Comparison of ENCODE assay signal across 8 cellular contexts in genomic region chr6:108559884-108560462, GRCh38. TPM values are rescaled to one million over a fixed set of nuclear protein-coding genes. Genes with fewer than 3 reads are reported as not detected.
DNase-seq lines count a peak whose midpoint lies in the region; ATAC-seq and TF ChIP-seq lines count a peak whose summit lies in the region.

No MANE protein-coding gene starts in this region.

- H3K27ac Mint-ChIP-seq in activated T-helper 2 cell treated with anti-CD3 and anti-CD28 coated beads, Interferon-gamma antibody, Interleukin-2, Interleukin-4, amounts not matched to agents 10 μg/mL and 5 μg/mL and 100 μg/mL, durations not matched to agents 14 hours and 24 hours and 36 hours: peak overlapping the region; percentile 38
- H3K27ac Mint-ChIP-seq in neural crest cell (ENCODE audit: unreplicated experiment): peak overlapping the region; percentile 86

- H3K4me3 ChIP-seq in HAP-1 (peak overlapping the region; percentile 84), fibroblast of villous mesenchyme (ENCODE audit: low read depth, low read length) (peak overlapping the region; percentile 94)

- peaks cover 35% of the 10 kb centered on the region for H3K27me3 Mint-ChIP-seq in activated T-helper 2 cell treated with anti-CD3 and anti-CD28 coated beads, Interferon-gamma antibody, Interleukin-2, Interleukin-4, amounts not matched to agents 10 μg/mL and 5 μg/mL and 100 μg/mL, durations not matched to agents 14 hours and 24 hours and 36 hours (ENCODE audit: low read depth)
- H3K27me3 Mint-ChIP-seq in neural crest cell (ENCODE audit: low read depth): peaks cover 45% of the 10 kb centered on the region

- intact Hi-C loops in activated T-helper 2 cell treated with anti-CD3 and anti-CD28 coated beads, Interferon-gamma antibody, Interleukin-2, Interleukin-4, amounts not matched to agents 10 μg/mL and 5 μg/mL and 100 μg/mL, durations not matched to agents 14 hours and 24 hours and 36 hours (cut with micrococcal nuclease): loop anchor here (2.0 to 5.0 kb wide), 7 partner anchors 177 to 1131 kb away; partner anchors contain the start of genes AK9, ARMC2, CD164 and FIG4

- TF ChIP-seq CTCF in fibroblast of villous mesenchyme (IDR thresholded peaks at IDR 0.05; ENCODE audit: insufficient read depth, low read depth, low read length): no peak
- no peak for TF ChIP-seq CTCF in neural crest cell (conservative IDR thresholded peaks at IDR 0.05)
- no peak for TF ChIP-seq CTCF in GM10248 (IDR thresholded peaks at IDR 0.05; ENCODE audit: control extremely low read depth, extremely low read depth, low read depth, missing control alignments)

- peaks cover 22% of the 10 kb centered on the region for H3K36me3 ChIP-seq in HAP-1 (replicated peaks)

- CTCF ChIA-PET in GM10248 (lab: Yijun Ruan, JAX): interaction anchor here (0.8 to 1.0 kb wide), 2 partner anchors 81 to 513 kb away, joined by 3 read pairs; no protein-coding TSS in a partner anchor

- H3K4me1 ChIP-seq in HAP-1: peaks cover 16% of the 10 kb centered on the region

- peaks cover 15% of the 10 kb centered on the region for H3K36me3 Mint-ChIP-seq in activated T-helper 2 cell treated with anti-CD3 and anti-CD28 coated beads, Interferon-gamma antibody, Interleukin-2, Interleukin-4, amounts not matched to agents 10 μg/mL and 5 μg/mL and 100 μg/mL, durations not matched to agents 14 hours and 24 hours and 36 hours (ENCODE audit: low read depth)
- peaks cover 4% of the 10 kb centered on the region for H3K36me3 Mint-ChIP-seq in neural crest cell (ENCODE audit: low read depth)

- H3K4me1 Mint-ChIP-seq in activated T-helper 2 cell treated with anti-CD3 and anti-CD28 coated beads, Interferon-gamma antibody, Interleukin-2, Interleukin-4, amounts not matched to agents 10 μg/mL and 5 μg/mL and 100 μg/mL, durations not matched to agents 14 hours and 24 hours and 36 hours (ENCODE audit: low read depth): peaks cover 28% of the 10 kb centered on the region
- peaks cover 40% of the 10 kb centered on the region for H3K4me1 Mint-ChIP-seq in neural crest cell

- in situ Hi-C loops in HAP-1 (cut with MboI; ENCODE audit: low sequenced_read_pairs): no loop called here

- ATAC-seq in GM19395 (IDR thresholded peaks at IDR 0.05; ENCODE audit: unreplicated experiment): no peak

- DNase-seq in EH (ENCODE audit: low read depth): peak; percentile 82
- DNase-seq in HAP-1 (ENCODE audit: low spot score in 2 of 2): peak; percentile 43 to 80
- peak; percentile 79 for DNase-seq in NCI-H2227 (lab: John Stamatoyannopoulos, UW; ENCODE audit: unreplicated experiment)
- no peak for DNase-seq in activated T-helper 2 cell treated with anti-CD3 and anti-CD28 coated beads, Interferon-gamma antibody, Interleukin-2, Interleukin-4, amounts not matched to agents 10 μg/mL and 5 μg/mL and 100 μg/mL, durations not matched to agents 14 hours and 24 hours and 36 hours (ENCODE audit: low spot score)
- peak; percentile 82 for DNase-seq in fibroblast of villous mesenchyme (ENCODE audit: low read depth)
- DNase-seq in neural crest cell (ENCODE audit: low read depth, low spot score): peak; percentile 55
- no peak for DNase-seq in GM10248 (ENCODE audit: extremely low spot score)

- POLR2A ChIA-PET in GM10248 (lab: Yijun Ruan, JAX): interaction anchor here (0.9 to 2.0 kb wide), 4 partner anchors 16 to 534 kb away, joined by 3 to 9 read pairs (median 4); partner anchors contain the start of gene SESN1

- no peaks in the 10 kb centered on the region for H3K27me3 ChIP-seq in HAP-1 (ENCODE audit: low read depth)

- H3K4me3 Mint-ChIP-seq in activated T-helper 2 cell treated with anti-CD3 and anti-CD28 coated beads, Interferon-gamma antibody, Interleukin-2, Interleukin-4, amounts not matched to agents 10 μg/mL and 5 μg/mL and 100 μg/mL, durations not matched to agents 14 hours and 24 hours and 36 hours (ENCODE audit: low read depth): peak overlapping the region; percentile 79
- H3K4me3 Mint-ChIP-seq in neural crest cell: peak overlapping the region; percentile 96

- no peaks in the 10 kb centered on the region for H3K9me3 ChIP-seq in HAP-1

- H3K9me3 Mint-ChIP-seq in activated T-helper 2 cell treated with anti-CD3 and anti-CD28 coated beads, Interferon-gamma antibody, Interleukin-2, Interleukin-4, amounts not matched to agents 10 μg/mL and 5 μg/mL and 100 μg/mL, durations not matched to agents 14 hours and 24 hours and 36 hours: no peaks in the 10 kb centered on the region
- no peaks in the 10 kb centered on the region for H3K9me3 Mint-ChIP-seq in neural crest cell

RNA-seq across cellular contexts. Expression of gene FOXO3, which starts 0.7 kb away (rescaled TPM):
- 4.7 and 5.8 TPM in 2 replicates for total RNA-seq in activated T-helper 2 cell treated with anti-CD3 and anti-CD28 coated beads, Interferon-gamma antibody, Interleukin-2, Interleukin-4, amounts not matched to agents 10 μg/mL and 5 μg/mL and 100 μg/mL, durations not matched to agents 14 hours and 24 hours and 36 hours
- total RNA-seq in fibroblast of villous mesenchyme (41.9 and 43.2 TPM in 2 replicates), neural crest cell (32.8 and 35.7 TPM in 2 replicates)

Comparison
In these comparisons a context has a peak if more than half of its experiments do, and no peak if none do; other contexts are left out.
1. DNase-seq: peak in EH (single experiment), HAP-1 (2 of 2), NCI-H2227 (single experiment), fibroblast of villous mesenchyme (single experiment) and neural crest cell (single experiment); none in activated T-helper 2 cell treated with anti-CD3 and anti-CD28 coated beads, Interferon-gamma antibody, Interleukin-2, Interleukin-4, amounts not matched to agents 10 μg/mL and 5 μg/mL and 100 μg/mL, durations not matched to agents 14 hours and 24 hours and 36 hours (single experiment) and GM10248 (single experiment).